In genomic region chrX:31593353-31593752, GRCh38 we compare ENCODE assay signal across 23 cellular contexts.
"Had no signal": no experiment of that assay in that cellular context is flagged by ENCODE, and none has a peak within 500 bp of the region (broad histone marks: within the 10 kb centered on the region; RNA-seq: fewer than 3 reads in every experiment).

No MANE protein-coding gene starts in this region.

- H3K36me3 ChIP-seq: SJSA1 had no signal

- DNase-seq: Kasumi-1, MM.1S, NCI-H1092 treated with DMSO at 0.1 percent for 48 hours, NCI-H1436, NCI-H187, NCI-H2029, NCI-H2081 treated with DMSO at 0.1 percent for 48 hours, NCI-H2171, NCI-H226, NCI-H446, NCI-H510A, NCI-H524 treated with DMSO at 0.1 percent for 48 hours, NCI-H69, NCI-H774, Right ventricle myocardium superior, RPMI8226, SIG-M5, SW 1271 had no signal

- ATAC-seq: HepG2, K562 had no signal

- H3K9me3 ChIP-seq: SJSA1 had no signal

- H3K4me3 ChIP-seq: K562, SJSA1, SK-N-MC had no signal

- H3K27me3 ChIP-seq: SJSA1 had no signal

- H3K27ac ChIP-seq: KMS-11, SJSA1, SK-N-MC had no signal

- FAIRE-seq: HepG2, K562 had no signal
